12 cellular contexts compared by ENCODE assay signal in genomic region chr18:35661483-35662146, GRCh38.
A peak's percentile ranks its signal among the peaks of the same experiment; 100 is the strongest.
DNase-seq lines count a peak whose midpoint lies in the region; ATAC-seq, FAIRE-seq and TF ChIP-seq lines count a peak whose summit lies in the region.
"Had no signal": no experiment of that assay in that cellular context is flagged by ENCODE, and none has a peak within 500 bp of the region (broad histone marks: within the 10 kb centered on the region; RNA-seq: fewer than 3 reads in every experiment).

No MANE protein-coding gene starts in this region.

- intact Hi-C loops in HCT116 (cut with micrococcal nuclease): no loop called here

- no peaks in the 10 kb centered on the region for H3K9me2 ChIP-seq in HCT116 (ENCODE audit: insufficient read depth)

- CTCF ChIA-PET in HCT116 (lab: Charles Lee): no interaction called here

- H3K9me3 ChIP-seq in HCT116 (ENCODE audit: control insufficient read depth in 1 of 2, insufficient read depth in 1 of 2, low read depth in 1 of 2, low read length in 2 of 2) (no peaks in the 10 kb centered on the region), OCI-LY3 (ENCODE audit: insufficient read depth, low read length) (no peaks in the 10 kb centered on the region), small intestine (ENCODE audit: control insufficient read depth, low read depth) (no peaks in the 10 kb centered on the region)

- no peak overlapping the region for H2AFZ ChIP-seq in HCT116 (ENCODE audit: low read depth, low read length, poor library complexity, severe bottlenecking)
- H2AFZ ChIP-seq in OCI-LY3 (ENCODE audit: low read depth, low read length): no peak overlapping the region
- H2AFZ ChIP-seq: parathyroid adenoma had no signal

- no peak; a peak in 2 of 6 replicates for TF ChIP-seq CTCF in HCT116 (IDR thresholded peaks at IDR 0.05 in 2 of 3, conservative IDR thresholded peaks at IDR 0.05 in 1 of 3; ENCODE audit: borderline replicate concordance in 1 of 3, insufficient read depth in 1 of 3, low read depth in 2 of 3, low read length in 2 of 3)
- peak; percentile 45 for TF ChIP-seq CTCF in OCI-LY3 (IDR thresholded peaks at IDR 0.05; ENCODE audit: low read depth, low read length)
- TF ChIP-seq CTCF in foreskin keratinocyte (conservative IDR thresholded peaks at IDR 0.05): peak; percentile 33

- no peak for FAIRE-seq in small intestine (lab: Jason Lieb, UNC)

- 60 to 77% (median 67%) methylated on average over 5 of the region's 5 CpGs for WGBS in small intestine, 3 donors

- ATAC-seq in HCT116 (no peak), foreskin keratinocyte (no peak), GM21717 (IDR thresholded peaks at IDR 0.05; ENCODE audit: unreplicated experiment) (no peak), GM18520 (IDR thresholded peaks at IDR 0.05; ENCODE audit: unreplicated experiment) (no peak)
- ATAC-seq: activated CD8-positive, alpha-beta T cell treated with anti-CD3 and anti-CD28 coated beads, Interleukin-2, amount 10 ng/mL, durations not matched to agents 7 days and 5 days had no signal

- BruUV-seq in HCT116 (replicated peaks; lab: Mats Ljungman, UMichigan): no TSS peak

- DNase-seq in D341Med (ENCODE audit: low spot score) (peak; percentile 42), HCT116 (ENCODE audit: low read depth, low spot score) (no peak), foreskin keratinocyte (no peak), small intestine (no peak)
- DNase-seq in activated CD8-positive, alpha-beta memory T cell treated with anti-CD3 and anti-CD28 coated beads, Interleukin-2, amount 50 U/mL, for 48 hours: no peak
- DNase-seq: activated CD8-positive, alpha-beta T cell treated with anti-CD3 and anti-CD28 coated beads, Interleukin-2, amount 10 ng/mL, durations not matched to agents 7 days and 5 days; RPMI8226 had no signal

- H4K20me1 ChIP-seq in HCT116 (ENCODE audit: insufficient read depth) (no peaks in the 10 kb centered on the region), OCI-LY3 (ENCODE audit: insufficient read depth, low read length) (no peaks in the 10 kb centered on the region; the same call in 1 of the 2 replicates)

- H3K79me2 ChIP-seq in HCT116 (ENCODE audit: insufficient read depth, low read length): no peaks in the 10 kb centered on the region
- no peaks in the 10 kb centered on the region; the same call in 1 of the 2 replicates for H3K79me2 ChIP-seq in OCI-LY3 (ENCODE audit: low read length)
- H3K79me2 ChIP-seq: parathyroid adenoma had no signal

- H3K27me3 ChIP-seq in HCT116 (ENCODE audit: insufficient read depth, low read length) (no peaks in the 10 kb centered on the region), OCI-LY3 (ENCODE audit: low read depth, low read length) (no peaks in the 10 kb centered on the region), foreskin keratinocyte (no peaks in the 10 kb centered on the region), small intestine (ENCODE audit: control insufficient read depth in 2 of 2, insufficient read depth in 2 of 2, low read length in 2 of 2) (no peaks in the 10 kb centered on the region)
- H3K27me3 ChIP-seq: cardiac muscle cell had no signal

- RAD21 ChIA-PET in HCT116 (lab: Charles Lee; ENCODE audit: low non-redundant PET in 1 of 2, low total read pairs in 2 of 2, uncharacterized antibody in 2 of 2, unreplicated experiment in 2 of 2): no interaction called here

- no peak overlapping the region for H3K4me3 ChIP-seq in HCT116 (replicated peaks in 1 of 2; ENCODE audit: low read depth in 1 of 2, low read length in 2 of 2)
- no peak overlapping the region for H3K4me3 ChIP-seq in OCI-LY3 (ENCODE audit: low read length)
- no peak overlapping the region for H3K4me3 ChIP-seq in small intestine (ENCODE audit: low read depth in 1 of 2, low read length in 2 of 2)
- H3K4me3 ChIP-seq: cardiac muscle cell had no signal

- H3K27ac ChIP-seq in HCT116 (ENCODE audit: low read depth, low read length): no peak overlapping the region
- no peak overlapping the region for H3K27ac ChIP-seq in OCI-LY3 (ENCODE audit: low read length)
- no peak overlapping the region for H3K27ac ChIP-seq in foreskin keratinocyte
- no peak overlapping the region for H3K27ac ChIP-seq in small intestine (ENCODE audit: low read depth in 1 of 2, low read length in 1 of 2)
- H3K27ac ChIP-seq: cardiac muscle cell, parathyroid adenoma had no signal

- no peak overlapping the region for H3K9ac ChIP-seq in HCT116 (ENCODE audit: low read length)
- H3K9ac ChIP-seq in OCI-LY3 (ENCODE audit: low read length): no peak overlapping the region
- H3K9ac ChIP-seq: parathyroid adenoma had no signal

- TF ChIP-seq RAD21 in HCT116 (IDR thresholded peaks at IDR 0.05; ENCODE audit: low read depth): peak; percentile 26; the same call in 1 of the 2 replicates

- H3K4me2 ChIP-seq in HCT116 (ENCODE audit: low read length): no peak overlapping the region
- no peak overlapping the region for H3K4me2 ChIP-seq in OCI-LY3 (ENCODE audit: low read length)

- H3K4me1 ChIP-seq in HCT116 (ENCODE audit: control insufficient read depth in 1 of 2, insufficient read depth in 2 of 2, low read length in 2 of 2): no peaks in the 10 kb centered on the region
- H3K4me1 ChIP-seq in OCI-LY3 (ENCODE audit: low read length): peaks cover 8% of the 10 kb centered on the region
- H3K4me1 ChIP-seq in foreskin keratinocyte: no peaks in the 10 kb centered on the region
- no peaks in the 10 kb centered on the region for H3K4me1 ChIP-seq in small intestine (ENCODE audit: control insufficient read depth in 2 of 2, insufficient read depth in 1 of 2, low read depth in 1 of 2, low read length in 1 of 2)
- H3K4me1 ChIP-seq: parathyroid adenoma had no signal

- no peak for TF ChIP-seq POLR2A in HCT116 (IDR thresholded peaks at IDR 0.05; ENCODE audit: borderline replicate concordance, extremely low read depth, insufficient read depth, insufficient read length)

- POLR2A ChIA-PET in HCT116 (lab: Charles Lee): no interaction called here

- H3K36me3 ChIP-seq in HCT116 (ENCODE audit: control insufficient read depth in 1 of 2, insufficient read depth in 2 of 2, low read length in 2 of 2) (peaks cover 0 to 5% of the 10 kb centered on the region in 2 experiments; a peak in 3 of 4 replicates), OCI-LY3 (replicated peaks; ENCODE audit: low read depth, low read length) (peaks cover 11% of the 10 kb centered on the region), small intestine (ENCODE audit: control insufficient read depth in 2 of 2, insufficient read depth in 2 of 2, low read length in 2 of 2) (no peaks in the 10 kb centered on the region)

TF ChIP-seq in HCT116, 20 proteins besides CTCF, POLR2A, EP300 and RAD21 (continues in another document):
- TF ChIP-seq ELF1 (IDR thresholded peaks at IDR 0.05; ENCODE audit: borderline replicate concordance, low read depth) (no peak), ZNF274 (IDR thresholded peaks at IDR 0.05; ENCODE audit: low read depth, low read length) (no peak), FOSL1 (IDR thresholded peaks at IDR 0.05; ENCODE audit: low read depth) (no peak), CBX3 (IDR thresholded peaks at IDR 0.05; ENCODE audit: low read depth) (no peak), SIN3A (IDR thresholded peaks at IDR 0.05; ENCODE audit: low read depth) (no peak), EZH2phosphoT487 (IDR thresholded peaks at IDR 0.05; ENCODE audit: borderline replicate concordance) (no peak), SP1 (IDR thresholded peaks at IDR 0.05; ENCODE audit: low read depth) (no peak), REST (IDR thresholded peaks at IDR 0.05; ENCODE audit: low read depth) (no peak), POLR2AphosphoS5 (IDR thresholded peaks at IDR 0.05; ENCODE audit: low read depth, low read length) (no peak), YY1 (IDR thresholded peaks at IDR 0.05; ENCODE audit: extremely low read depth, insufficient replicate concordance, low read depth, low read length) (no peak), SRF (IDR thresholded peaks at IDR 0.05; ENCODE audit: low read depth) (no peak), EZH2 (IDR thresholded peaks at IDR 0.05) (no peak), ZFX (IDR thresholded peaks at IDR 0.05) (no peak), MAX (IDR thresholded peaks at IDR 0.05) (no peak)

Comparison
In these comparisons a context has a peak if more than half of its experiments do, and no peak if none do; other contexts are left out.
1. CTCF ChIP-seq: peak in OCI-LY3 (single experiment) and foreskin keratinocyte (single experiment); none in HCT116 (0 of 3).